Comparison of ENCODE assay signal across 18 cellular contexts in the genomic region with DNA sequence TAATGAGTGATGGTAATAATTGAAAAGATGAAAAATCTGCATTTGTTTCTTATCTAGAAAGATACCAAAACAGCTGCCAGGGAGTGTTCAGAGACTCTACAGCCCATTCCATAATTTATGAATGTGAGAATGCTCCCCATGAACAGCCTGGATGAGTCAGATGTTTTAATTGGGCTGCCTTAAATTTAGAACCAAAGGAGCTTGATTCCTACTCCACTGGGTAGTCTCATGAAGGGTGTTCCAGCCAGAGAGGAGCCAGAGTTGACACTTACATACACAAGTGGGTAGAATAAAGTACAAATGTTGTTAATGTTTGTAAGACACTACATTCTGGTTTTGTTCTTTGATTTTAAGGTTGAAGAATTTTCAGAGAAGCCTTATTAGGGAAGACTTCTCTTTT.
"Had no signal": no experiment of that assay in that cellular context is flagged by ENCODE, and none has a peak within 500 bp of the region (broad histone marks: within the 10 kb centered on the region; RNA-seq: fewer than 3 reads in every experiment).

No MANE protein-coding gene starts in this region.

- H3K4me3 ChIP-seq: colonic mucosa, gastroesophageal sphincter, heart left ventricle, hepatocyte, left lung, right lobe of liver, smooth muscle cell, thyroid gland had no signal

- H3K9ac ChIP-seq: parathyroid adenoma had no signal

- H3K27ac ChIP-seq: colonic mucosa, epithelial cell of prostate, foreskin keratinocyte, gastroesophageal sphincter, heart left ventricle, hepatocyte, left lung, neutrophil, parathyroid adenoma, right lobe of liver, thyroid gland had no signal

- H3K4me2 ChIP-seq: hepatocyte, smooth muscle cell had no signal

- H3K9me3 ChIP-seq: colonic mucosa, left lung, neutrophil, right lobe of liver, thyroid gland had no signal

- ATAC-seq: gastroesophageal sphincter; heart left ventricle; left cardiac atrium; stimulated activated naive CD8-positive, alpha-beta T cell treated with anti-CD3 and anti-CD28 coated beads, Interleukin-15, amount 100 ng/mL, for 72 hours had no signal

- DNase-seq: colonic mucosa; effector CD8-positive, alpha-beta T cell; heart left ventricle; left cardiac atrium; left lung; natural killer cell; right lobe of liver; stimulated activated CD4-positive, alpha-beta T cell treated with anti-CD3 and anti-CD28 coated beads, Interleukin-12 subunit alpha, Interleukin-12 subunit beta, amount 100 ng/mL, for 4 hours; stimulated activated CD8-positive, alpha-beta memory T cell treated with anti-CD3 and anti-CD28 coated beads, Interleukin-4, amount 100 ng/mL, for 48 hours; stimulated activated naive CD8-positive, alpha-beta T cell treated with anti-CD3 and anti-CD28 coated beads, Interleukin-15, amount 100 ng/mL, for 72 hours had no signal

- H3K4me1 ChIP-seq: colonic mucosa, gastroesophageal sphincter, heart left ventricle, left lung, parathyroid adenoma, right lobe of liver, thyroid gland had no signal

- H3K27me3 ChIP-seq: colonic mucosa, gastroesophageal sphincter, heart left ventricle, hepatocyte, right lobe of liver, thyroid gland had no signal

- H3K79me2 ChIP-seq: hepatocyte, parathyroid adenoma had no signal

- H3K36me3 ChIP-seq: colonic mucosa, gastroesophageal sphincter, heart left ventricle, left lung, neutrophil, right lobe of liver, thyroid gland had no signal

- H2AFZ ChIP-seq: hepatocyte, parathyroid adenoma had no signal
